ENCODE assay signal across 11 cellular contexts in genomic region chr19:47726467-47726866, GRCh38. TPM values are rescaled to one million over a fixed set of nuclear protein-coding genes. Genes with fewer than 3 reads are reported as not detected.
DNase-seq lines count a peak whose midpoint lies in the region; ATAC-seq and TF ChIP-seq lines count a peak whose summit lies in the region.
"Had no signal": no experiment of that assay in that cellular context is flagged by ENCODE, and none has a peak within 500 bp of the region (broad histone marks: within the 10 kb centered on the region; RNA-seq: fewer than 3 reads in every experiment).

No MANE protein-coding gene starts in this region.

- no peak overlapping the region for H2AFZ ChIP-seq in osteoblast (ENCODE audit: low read length)

- H3K27me3 Mint-ChIP-seq in stimulated activated naive B cell treated with anti-CD40 and anti-IgM and Interleukin-4, amounts not matched to agents 10 μg/mL and 1 μg/mL and 100 μg/mL, for 72 hours, result peaks cover 42 to 44% of the 10 kb centered on the region in 2 donors

- DNase-seq in MV-4-11 (lab: John Stamatoyannopoulos, UW) (peak; percentile 92), choroid plexus epithelial cell (ENCODE audit: low read depth) (peak; percentile 86), osteoblast (ENCODE audit: insufficient read length, low spot score, missing footprints) (no peak), DMS153 (lab: John Stamatoyannopoulos, UW) (no peak), NK-92 (lab: John Stamatoyannopoulos, UW; ENCODE audit: unreplicated experiment) (no peak), NCI-H774 (lab: John Stamatoyannopoulos, UW) (no peak)
- DNase-seq in stimulated activated naive B cell treated with anti-CD40 and anti-IgM and Interleukin-4, amounts not matched to agents 10 μg/mL and 1 μg/mL and 100 μg/mL, for 72 hours, result no peak
- DNase-seq: C1 segment of cervical spinal cord, NCI-H82 had no signal

- no peaks in the 10 kb centered on the region for H3K36me3 ChIP-seq in BLaER1 treated with 17β-estradiol and CSF1 and Interleukin-3, amounts not matched to agents 10 nM and 100 nM
- H3K36me3 ChIP-seq in osteoblast (ENCODE audit: insufficient read depth, low read length), result peaks cover 67% of the 10 kb centered on the region

- H3K79me2 ChIP-seq in osteoblast (ENCODE audit: insufficient read depth, low read length), result peaks cover 58% of the 10 kb centered on the region

- no peak for ATAC-seq in stimulated activated naive B cell treated with anti-CD40 and anti-IgM and Interleukin-4, amounts not matched to agents 10 μg/mL and 1 μg/mL and 100 μg/mL, for 72 hours (replicated peaks)

- no peak for TF ChIP-seq CTCF in choroid plexus epithelial cell (conservative IDR thresholded peaks at IDR 0.05; ENCODE audit: low read depth, low read length)
- TF ChIP-seq CTCF in osteoblast (IDR thresholded peaks at IDR 0.05; ENCODE audit: extremely low read depth, low read depth, low read length), result no peak

- peaks cover 0 to 2% of the 10 kb centered on the region in 2 donors for H3K36me3 Mint-ChIP-seq in stimulated activated naive B cell treated with anti-CD40 and anti-IgM and Interleukin-4, amounts not matched to agents 10 μg/mL and 1 μg/mL and 100 μg/mL, for 72 hours

- peaks cover 2 to 4% of the 10 kb centered on the region in 2 donors for H3K9me3 Mint-ChIP-seq in stimulated activated naive B cell treated with anti-CD40 and anti-IgM and Interleukin-4, amounts not matched to agents 10 μg/mL and 1 μg/mL and 100 μg/mL, for 72 hours

- peaks cover 14 to 17% of the 10 kb centered on the region in 2 donors for H3K4me1 Mint-ChIP-seq in stimulated activated naive B cell treated with anti-CD40 and anti-IgM and Interleukin-4, amounts not matched to agents 10 μg/mL and 1 μg/mL and 100 μg/mL, for 72 hours

- no peak overlapping the region for H3K27ac Mint-ChIP-seq in stimulated activated naive B cell treated with anti-CD40 and anti-IgM and Interleukin-4, amounts not matched to agents 10 μg/mL and 1 μg/mL and 100 μg/mL, for 72 hours

- H3K27ac ChIP-seq in BLaER1 treated with 17β-estradiol and CSF1 and Interleukin-3, amounts not matched to agents 10 nM and 100 nM, result peak overlapping the region in 3 of 11 experiments; percentile 7 to 33 (median 15); a peak in 1 of 22 replicates
- peak overlapping the region; percentile 1 for H3K27ac ChIP-seq in osteoblast (ENCODE audit: low read depth, low read length)
- H3K27ac ChIP-seq: KMS-11 had no signal

- H3K9ac ChIP-seq in BLaER1 treated with 17β-estradiol and CSF1 and Interleukin-3, amounts not matched to agents 10 nM and 100 nM, result no peak overlapping the region
- H3K9ac ChIP-seq: KMS-11 had no signal

- no peaks in the 10 kb centered on the region for H4K20me1 ChIP-seq in BLaER1 treated with 17β-estradiol and CSF1 and Interleukin-3, amounts not matched to agents 10 nM and 100 nM
- H4K20me1 ChIP-seq in osteoblast (ENCODE audit: insufficient read depth, low read length), result peaks cover 27% of the 10 kb centered on the region

- H3K4me3 ChIP-seq in BLaER1 treated with 17β-estradiol and CSF1 and Interleukin-3, amounts not matched to agents 10 nM and 100 nM, result no peak overlapping the region
- H3K4me3 ChIP-seq in choroid plexus epithelial cell (ENCODE audit: low read depth, low read length) (no peak overlapping the region), osteoblast (ENCODE audit: insufficient read depth, low read length) (no peak overlapping the region)

- peak overlapping the region in 9 of 11 experiments; percentile 4 to 56 (median 27); a peak in 12 of 22 replicates for H3K4me2 ChIP-seq in BLaER1 treated with 17β-estradiol and CSF1 and Interleukin-3, amounts not matched to agents 10 nM and 100 nM
- H3K4me2 ChIP-seq in osteoblast (ENCODE audit: insufficient read depth, low read length), result no peak overlapping the region
- H3K4me2 ChIP-seq: KMS-11 had no signal

- H3K27me3 ChIP-seq in BLaER1 treated with 17β-estradiol and CSF1 and Interleukin-3, amounts not matched to agents 10 nM and 100 nM, result peaks cover 0 to 13% (median 5%) of the 10 kb centered on the region in 11 experiments; a peak in 8 of 22 replicates
- H3K27me3 ChIP-seq in osteoblast (ENCODE audit: insufficient read depth, low read length), result no peaks in the 10 kb centered on the region

- no peak overlapping the region for H3K4me3 Mint-ChIP-seq in stimulated activated naive B cell treated with anti-CD40 and anti-IgM and Interleukin-4, amounts not matched to agents 10 μg/mL and 1 μg/mL and 100 μg/mL, for 72 hours

- peaks cover 0 to 11% (median 0%) of the 10 kb centered on the region in 11 experiments; a peak in 2 of 22 replicates for H3K9me3 ChIP-seq in BLaER1 treated with 17β-estradiol and CSF1 and Interleukin-3, amounts not matched to agents 10 nM and 100 nM (replicated peaks in 1 of 11)
- no peaks in the 10 kb centered on the region for H3K9me3 ChIP-seq in osteoblast (ENCODE audit: low read depth, low read length)

- peaks cover 13 to 51% (median 37%) of the 10 kb centered on the region in 10 experiments for H3K4me1 ChIP-seq in BLaER1 treated with 17β-estradiol and CSF1 and Interleukin-3, amounts not matched to agents 10 nM and 100 nM
- H3K4me1 ChIP-seq in osteoblast (ENCODE audit: insufficient read depth, low read length), result peaks cover 51% of the 10 kb centered on the region

RNA-seq across cellular contexts. Expression of gene EHD2, which starts 13.2 kb away (rescaled TPM):
- 136 and 144 TPM in 2 replicates for total RNA-seq in osteoblast

RNA-seq across cellular contexts. Expression of gene NOP53, which starts 18.9 kb away (rescaled TPM):
- total RNA-seq in osteoblast, result 55.7 and 56.6 TPM in 2 replicates

RNA-seq across cellular contexts. Expression of gene SELENOW, which starts 52.0 kb away (rescaled TPM):
- total RNA-seq in osteoblast, result 76.7 and 78.4 TPM in 2 replicates

Comparison
In these comparisons a context has a peak if more than half of its experiments do, and no peak if none do; other contexts are left out.
1. DNase-seq: peak in MV-4-11 (single experiment) and choroid plexus epithelial cell (single experiment); none in osteoblast (single experiment), DMS153 (single experiment), NK-92 (single experiment), stimulated activated naive B cell treated with anti-CD40 and anti-IgM and Interleukin-4, amounts not matched to agents 10 μg/mL and 1 μg/mL and 100 μg/mL, for 72 hours (single experiment) and NCI-H774 (single experiment).